ENCODE assay signal across 14 cellular contexts in genomic region chr14:19390230-19390629, GRCh38. TPM values are rescaled to one million over a fixed set of nuclear protein-coding genes. Genes with fewer than 3 reads are reported as not detected.
DNase-seq lines count a peak whose midpoint lies in the region; ATAC-seq and TF ChIP-seq lines count a peak whose summit lies in the region.
"Not testable (repeated sequence)": the region's sequence is repeated elsewhere in the genome, so short reads cannot be mapped to it uniquely, and the experiment has no call there.
"Had no signal": no experiment of that assay in that cellular context is flagged by ENCODE, and none has a peak within 500 bp of the region (broad histone marks: within the 10 kb centered on the region; RNA-seq: fewer than 3 reads in every experiment).

No MANE protein-coding gene starts in this region.

- not testable (repeated sequence) for H3K4me1 ChIP-seq in upper lobe of right lung

- ATAC-seq in left lobe of liver, sciatic nerve, upper lobe of right lung: not testable (repeated sequence)

- not testable (repeated sequence) for H3K36me3 ChIP-seq in upper lobe of right lung

- intact Hi-C loops in cardiac septum (cut with DNase I); sciatic nerve (cut with DNase I); upper lobe of right lung (cut with DNase I): not testable (repeated sequence)

- not testable (repeated sequence) for H3K36me3 Mint-ChIP-seq in chondrocyte (ENCODE audit: low read depth)

- H3K9me3 ChIP-seq in upper lobe of right lung, result not testable (repeated sequence)

- DNase-seq in RPMI8226 (peak; percentile 3), chondrocyte (ENCODE audit: low spot score) (peak; percentile 83), cardiac septum (ENCODE audit: low spot score) (peak; percentile 73), left lobe of liver (ENCODE audit: low spot score) (peak; percentile 45), sciatic nerve (ENCODE audit: low spot score) (peak; percentile 54), upper lobe of right lung (peak; percentile 51)
- DNase-seq in activated effector memory CD4-positive, alpha-beta T cell treated with anti-CD3 and anti-CD28 coated beads, Interleukin-2, amount 50 U/mL, for 16 hours, result peak; percentile 63

- H3K9me3 Mint-ChIP-seq in chondrocyte (ENCODE audit: low read depth), result not testable (repeated sequence)

- H3K4me3 ChIP-seq in upper lobe of right lung, result not testable (repeated sequence)

- H3K27ac Mint-ChIP-seq in chondrocyte (ENCODE audit: unreplicated experiment), result not testable (repeated sequence)

- H3K27me3 ChIP-seq in upper lobe of right lung, result not testable (repeated sequence)

- H3K27me3 Mint-ChIP-seq in chondrocyte (ENCODE audit: low read depth), result not testable (repeated sequence)

- 0 out of 2 replicates have a peak, but pooled peaks have one; percentile 6 for TF ChIP-seq CTCF in C4-2B (conservative IDR thresholded peaks at IDR 0.05)
- not testable (repeated sequence) for TF ChIP-seq CTCF in chondrocyte (IDR thresholded peaks at IDR 0.05); upper lobe of right lung (IDR thresholded peaks at IDR 0.05)

- not testable (repeated sequence) for H3K27ac ChIP-seq in C4-2B, upper lobe of right lung

- not testable (repeated sequence) for H3K4me1 Mint-ChIP-seq in chondrocyte (ENCODE audit: low read depth)

- not testable (repeated sequence) for H3K4me3 Mint-ChIP-seq in chondrocyte (ENCODE audit: unreplicated experiment)

RNA-seq across cellular contexts. Expression of gene POTEG, which starts 43.9 kb away (rescaled TPM):
- total RNA-seq in chondrocyte, result not detected in 3 replicates
- total RNA-seq in cardiac septum, result not detected
- not detected for total RNA-seq in left lobe of liver
- total RNA-seq in sciatic nerve, result not detected
- total RNA-seq in upper lobe of right lung, result not detected
- total RNA-seq: B cell; Calu3; CD4-positive, alpha-beta memory T cell; G401; GM23338; HFFc6 had no signal

Comparison
In these comparisons a context has a peak if more than half of its experiments do, and no peak if none do; other contexts are left out.
1. DNase-seq: peak in every context shown above with its lines; median percentile 83 in chondrocyte; 73 in cardiac septum; 63 in activated effector memory CD4-positive, alpha-beta T cell treated with anti-CD3 and anti-CD28 coated beads, Interleukin-2, amount 50 U/mL, for 16 hours; 54 in sciatic nerve; 51 in upper lobe of right lung; 45 in left lobe of liver; 3 in RPMI8226.